8 cellular contexts compared by ENCODE assay signal in the genomic region with DNA sequence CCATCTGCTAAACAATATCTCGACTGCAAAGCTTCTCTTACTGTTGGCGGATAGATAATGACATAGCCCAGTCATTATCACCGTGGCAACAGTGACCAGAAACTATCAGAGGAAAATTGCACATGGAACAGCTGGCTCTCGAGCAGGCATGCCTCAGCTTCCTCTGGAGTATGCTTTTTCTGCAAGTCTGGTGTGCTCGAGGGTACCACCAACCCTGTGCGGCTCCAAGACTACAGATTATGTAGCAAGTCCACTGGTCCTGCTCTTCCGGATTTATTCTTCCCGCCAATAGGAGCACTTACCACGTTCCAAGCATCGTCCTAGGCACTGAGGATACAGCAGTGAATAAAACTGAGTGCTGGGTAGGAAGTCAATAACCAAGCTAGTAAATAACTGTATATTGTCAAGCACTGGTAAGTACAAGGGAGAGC. TPM values are rescaled to one million over a fixed set of nuclear protein-coding genes. Genes with fewer than 3 reads are reported as not detected.
DNase-seq lines count a peak whose midpoint lies in the region; ATAC-seq and TF ChIP-seq lines count a peak whose summit lies in the region.

No MANE protein-coding gene starts in this region.

- peaks cover 22% of the 10 kb centered on the region for H4K20me1 ChIP-seq in osteoblast (ENCODE audit: insufficient read depth, low read length)

- H3K9me3 Mint-ChIP-seq in CD8-positive, alpha-beta memory T cell: no peaks in the 10 kb centered on the region

- DNase-seq in CD8-positive, alpha-beta memory T cell: no peak
- DNase-seq in KBM-7 (peak; percentile 63), SK-N-DZ (ENCODE audit: low spot score) (peak; percentile 15), epithelial cell of esophagus (ENCODE audit: low read depth) (peak; percentile 27), osteoblast (ENCODE audit: insufficient read length, low spot score, missing footprints) (peak; percentile 95), cerebellar nuclear complex (lab: John Stamatoyannopoulos, UW) (no peak)

- H3K4me1 ChIP-seq in CD8-positive, alpha-beta memory T cell (ENCODE audit: insufficient read depth, low read length): peaks cover 38% of the 10 kb centered on the region
- peaks cover 55% of the 10 kb centered on the region for H3K4me1 ChIP-seq in osteoblast (ENCODE audit: insufficient read depth, low read length)

- H3K27ac Mint-ChIP-seq in CD8-positive, alpha-beta memory T cell: peak overlapping the region; percentile 56 to 98 (median 96)

- peak overlapping the region; percentile 69 for H3K4me3 ChIP-seq in CD8-positive, alpha-beta memory T cell (ENCODE audit: low read length)
- H3K4me3 ChIP-seq in epithelial cell of esophagus (ENCODE audit: low read length) (peak overlapping the region; percentile 68), osteoblast (ENCODE audit: insufficient read depth, low read length) (peak overlapping the region; percentile 81)

- no peak for ATAC-seq in HG02571 (IDR thresholded peaks at IDR 0.05; ENCODE audit: unreplicated experiment)
- ATAC-seq in GM21576 (IDR thresholded peaks at IDR 0.05; ENCODE audit: unreplicated experiment): no peak

- POLR2A ChIA-PET in CD8-positive, alpha-beta memory T cell (lab: Charles Lee): interaction anchor here (2.3 to 2.9 kb wide), 2 partner anchors 9 to 17 kb away, joined by 13 to 16 read pairs; a partner anchor contains a TSS

- TF ChIP-seq CTCF in epithelial cell of esophagus (IDR thresholded peaks at IDR 0.05; ENCODE audit: insufficient read depth, low read depth, low read length, missing control alignments) (no peak), osteoblast (IDR thresholded peaks at IDR 0.05; ENCODE audit: extremely low read depth, low read depth, low read length) (no peak)

- H3K36me3 Mint-ChIP-seq in CD8-positive, alpha-beta memory T cell: peaks cover 0 to 30% (median 0%) of the 10 kb centered on the region in 3 donors

- H3K4me2 ChIP-seq in osteoblast (ENCODE audit: insufficient read depth, low read length): peak overlapping the region; percentile 94

- peak overlapping the region; percentile 89 to 98 (median 92) for H3K4me3 Mint-ChIP-seq in CD8-positive, alpha-beta memory T cell

- H3K4me1 Mint-ChIP-seq in CD8-positive, alpha-beta memory T cell: peaks cover 57 to 76% (median 73%) of the 10 kb centered on the region in 3 donors

- H3K27me3 Mint-ChIP-seq in CD8-positive, alpha-beta memory T cell: peaks cover 0 to 4% of the 10 kb centered on the region in 2 donors

- in situ Hi-C loops in KBM-7 (cut with MboI; ENCODE audit: low pct_unique_long_range_greater_than_20kb, low sequenced_read_pairs): no loop called here

- peak overlapping the region; percentile 84 for H3K27ac ChIP-seq in CD8-positive, alpha-beta memory T cell (ENCODE audit: low read depth, low read length)
- H3K27ac ChIP-seq in osteoblast (ENCODE audit: low read depth, low read length): peak overlapping the region; percentile 94

- no peaks in the 10 kb centered on the region for H3K9me3 ChIP-seq in CD8-positive, alpha-beta memory T cell (ENCODE audit: low read length)
- no peaks in the 10 kb centered on the region for H3K9me3 ChIP-seq in osteoblast (ENCODE audit: low read depth, low read length)

- CTCF ChIA-PET in CD8-positive, alpha-beta memory T cell (lab: Charles Lee): interaction anchor here (0.7 to 4.6 kb wide), 8 partner anchors 10 to 91 kb away, joined by 3 to 22 read pairs (median 4); a partner anchor contains a TSS

- H3K27me3 ChIP-seq in CD8-positive, alpha-beta memory T cell (ENCODE audit: insufficient read depth, low read length, poor library complexity, severe bottlenecking): no peaks in the 10 kb centered on the region
- no peaks in the 10 kb centered on the region for H3K27me3 ChIP-seq in osteoblast (ENCODE audit: insufficient read depth, low read length)

- H3K79me2 ChIP-seq in osteoblast (ENCODE audit: insufficient read depth, low read length): peaks cover 84% of the 10 kb centered on the region

- peak overlapping the region; percentile 17 for H2AFZ ChIP-seq in osteoblast (ENCODE audit: low read length)

- H3K36me3 ChIP-seq in CD8-positive, alpha-beta memory T cell (ENCODE audit: insufficient read depth, low read length): no peaks in the 10 kb centered on the region
- no peaks in the 10 kb centered on the region for H3K36me3 ChIP-seq in osteoblast (ENCODE audit: insufficient read depth, low read length)

RNA-seq across cellular contexts. Expression of a gene that starts 1.4 kb away (rescaled TPM):
- total RNA-seq in CD8-positive, alpha-beta memory T cell: 10 to 100 TPM; 52.9 to 54.6 TPM
- 72.9 TPM for polyA plus RNA-seq in CD8-positive, alpha-beta memory T cell
- 63.9 and 66.4 TPM in 2 replicates for polyA plus RNA-seq in SK-N-DZ (2014; cell fraction: cytosol; rRNA removed)
- polyA plus RNA-seq in SK-N-DZ (2014; cell fraction: nucleus; rRNA removed): 18.0 and 33.6 TPM in 2 replicates
- total RNA-seq in osteoblast: 19.9 and 22.7 TPM in 2 replicates

RNA-seq across cellular contexts. Expression of a gene that starts 17.0 kb away (rescaled TPM):
- 10 to 100 TPM; 37.6 to 39.7 TPM for total RNA-seq in CD8-positive, alpha-beta memory T cell
- 4.3 TPM for polyA plus RNA-seq in CD8-positive, alpha-beta memory T cell
- polyA plus RNA-seq in SK-N-DZ (2014; cell fraction: cytosol; rRNA removed): 0.63 and 0.71 TPM in 2 replicates
- 0.58 and 0.70 TPM in 2 replicates for polyA plus RNA-seq in SK-N-DZ (2014; cell fraction: nucleus; rRNA removed)
- 23.9 and 26.8 TPM in 2 replicates for total RNA-seq in osteoblast

Comparison
In these comparisons a context has a peak if more than half of its experiments do, and no peak if none do; other contexts are left out.
1. DNase-seq: peak in KBM-7 (single experiment), SK-N-DZ (single experiment), epithelial cell of esophagus (single experiment) and osteoblast (single experiment); none in CD8-positive, alpha-beta memory T cell (0 of 5) and cerebellar nuclear complex (0 of 2).
2. Peak in every context shown above with its lines, with median percentiles within 50 percentile points of each other: H3K4me3 ChIP-seq.